1 cellular context compared by ENCODE assay signal in the genomic region with DNA sequence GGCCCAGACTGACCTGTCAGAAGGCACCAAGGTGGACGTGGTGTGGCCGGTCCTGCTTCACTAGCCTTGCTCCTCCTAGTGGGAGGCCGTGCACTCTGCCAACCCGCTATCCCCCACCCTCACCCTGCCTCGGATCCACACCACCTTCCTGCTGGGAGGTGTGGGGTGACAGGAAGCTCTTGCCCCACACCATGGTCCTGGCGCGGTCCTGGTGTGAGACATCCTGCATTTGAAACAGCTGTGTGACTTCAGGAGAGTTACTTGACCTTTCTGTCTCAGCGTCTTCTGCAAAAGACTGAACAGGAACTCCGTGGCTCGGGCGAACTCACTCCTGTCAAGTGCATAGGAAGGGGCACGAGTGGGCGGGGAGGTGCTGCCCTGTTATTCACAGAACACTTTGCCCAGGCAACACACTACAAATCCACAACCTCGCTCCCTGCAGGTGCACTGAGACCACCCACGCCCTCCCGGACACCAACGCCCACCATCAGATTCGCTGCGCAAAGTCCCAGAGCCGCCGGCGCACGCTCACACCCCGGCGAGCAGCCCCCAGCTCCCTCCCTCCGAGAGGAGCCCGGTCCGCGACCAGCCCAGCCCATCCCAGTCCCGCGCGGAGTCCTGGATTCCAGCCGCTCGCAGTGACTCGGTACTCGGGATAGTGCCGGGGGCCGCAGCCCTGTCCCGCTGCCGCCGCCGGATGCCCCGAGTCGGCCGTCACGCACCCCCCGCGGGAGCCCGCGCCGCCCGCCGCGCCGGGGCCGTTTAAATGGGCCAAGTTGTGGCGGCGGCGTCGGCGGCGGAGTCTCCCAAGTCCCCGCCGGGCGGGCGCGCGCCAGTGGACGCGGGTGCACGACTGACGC.
TF ChIP-seq lines count a peak whose summit lies in the region.

A gene with protein sequence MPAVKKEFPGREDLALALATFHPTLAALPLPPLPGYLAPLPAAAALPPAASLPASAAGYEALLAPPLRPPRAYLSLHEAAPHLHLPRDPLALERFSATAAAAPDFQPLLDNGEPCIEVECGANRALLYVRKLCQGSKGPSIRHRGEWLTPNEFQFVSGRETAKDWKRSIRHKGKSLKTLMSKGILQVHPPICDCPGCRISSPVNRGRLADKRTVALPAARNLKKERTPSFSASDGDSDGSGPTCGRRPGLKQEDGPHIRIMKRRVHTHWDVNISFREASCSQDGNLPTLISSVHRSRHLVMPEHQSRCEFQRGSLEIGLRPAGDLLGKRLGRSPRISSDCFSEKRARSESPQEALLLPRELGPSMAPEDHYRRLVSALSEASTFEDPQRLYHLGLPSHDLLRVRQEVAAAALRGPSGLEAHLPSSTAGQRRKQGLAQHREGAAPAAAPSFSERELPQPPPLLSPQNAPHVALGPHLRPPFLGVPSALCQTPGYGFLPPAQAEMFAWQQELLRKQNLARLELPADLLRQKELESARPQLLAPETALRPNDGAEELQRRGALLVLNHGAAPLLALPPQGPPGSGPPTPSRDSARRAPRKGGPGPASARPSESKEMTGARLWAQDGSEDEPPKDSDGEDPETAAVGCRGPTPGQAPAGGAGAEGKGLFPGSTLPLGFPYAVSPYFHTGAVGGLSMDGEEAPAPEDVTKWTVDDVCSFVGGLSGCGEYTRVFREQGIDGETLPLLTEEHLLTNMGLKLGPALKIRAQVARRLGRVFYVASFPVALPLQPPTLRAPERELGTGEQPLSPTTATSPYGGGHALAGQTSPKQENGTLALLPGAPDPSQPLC (plus strand): TSS at position 793 of the 860 bp plus-strand sequence. CDS start 509 bp downstream, outside the sequence.

TF ChIP-seq in IMR-90, 13 proteins besides CTCF, POLR2A, EP300 and RAD21:
- TF ChIP-seq SMC3 (IDR thresholded peaks at IDR 0.05; ENCODE audit: low read depth, low read length) (no peak), MAZ (IDR thresholded peaks at IDR 0.05; ENCODE audit: borderline replicate concordance, low read depth, low read length) (peak; percentile 80), ELK1 (IDR thresholded peaks at IDR 0.05; ENCODE audit: borderline replicate concordance, low read depth, low read length) (no peak)
TF ChIP-seq in IMR-90: peak in this region for 1.
